In the genomic region with DNA sequence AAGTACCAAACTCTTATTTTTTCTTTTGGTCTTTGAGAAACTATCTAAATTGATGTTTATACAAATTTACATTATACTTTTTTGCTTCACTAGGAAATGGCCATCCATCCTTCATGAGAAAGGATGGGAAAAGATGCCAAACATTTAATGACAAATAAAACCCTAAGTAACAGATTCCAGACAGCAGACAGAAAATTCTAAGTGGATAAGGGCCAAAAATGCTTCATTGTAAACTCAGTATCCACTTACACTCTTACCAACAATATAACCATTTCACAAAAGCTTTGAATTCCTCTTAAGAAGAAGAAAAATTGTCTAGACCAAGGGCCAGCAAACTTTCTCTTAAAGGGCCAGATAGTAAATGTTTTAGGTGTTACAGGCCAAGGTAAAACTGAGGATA, we compare ENCODE assay signal across 18 cellular contexts. TPM values are rescaled to one million over a fixed set of nuclear protein-coding genes. Genes with fewer than 3 reads are reported as not detected.
DNase-seq lines count a peak whose midpoint lies in the region; ATAC-seq and TF ChIP-seq lines count a peak whose summit lies in the region.
"Had no signal": no experiment of that assay in that cellular context is flagged by ENCODE, and none has a peak within 500 bp of the region (broad histone marks: within the 10 kb centered on the region; RNA-seq: fewer than 3 reads in every experiment).

No MANE protein-coding gene starts in this region.

- TF ChIP-seq CTCF in left ventricle myocardium inferior (IDR thresholded peaks at IDR 0.05; ENCODE audit: borderline replicate concordance) (no peak), neural progenitor cell (IDR thresholded peaks at IDR 0.05) (no peak), right lobe of liver (IDR thresholded peaks at IDR 0.05) (no peak), WTC11 (IDR thresholded peaks at IDR 0.05) (no peak)

- H3K4me2 ChIP-seq in neural progenitor cell: peak overlapping the region; percentile 52
- H3K4me2 ChIP-seq: BLaER1 treated with 17β-estradiol and CSF1 and Interleukin-3, amounts not matched to agents 10 nM and 100 nM had no signal

- no peak overlapping the region for H3K27ac Mint-ChIP-seq in neural progenitor cell
- H3K27ac Mint-ChIP-seq in WTC11: no peak overlapping the region
- H3K27ac Mint-ChIP-seq: CD8-positive, alpha-beta memory T cell had no signal

- H3K4me3 Mint-ChIP-seq in neural progenitor cell (no peak overlapping the region), WTC11 (no peak overlapping the region)
- H3K4me3 Mint-ChIP-seq: CD8-positive, alpha-beta memory T cell had no signal

- peaks cover 39% of the 10 kb centered on the region for H3K4me1 ChIP-seq in left ventricle myocardium inferior
- H3K4me1 ChIP-seq in neural progenitor cell: peaks cover 24% of the 10 kb centered on the region
- no peaks in the 10 kb centered on the region for H3K4me1 ChIP-seq in right lobe of liver

- DNase-seq in left ventricle myocardium inferior (no peak), left cardiac atrium (no peak), fibroblast of peridontal ligament (ENCODE audit: extremely low read depth) (peak; percentile 76), neural progenitor cell (ENCODE audit: low spot score) (no peak), right lobe of liver (no peak), H7 (no peak), WTC11 (ENCODE audit: low spot score) (no peak)
- no peak for DNase-seq in activated CD4-positive, alpha-beta T cell treated with anti-CD3 and anti-CD28 coated beads for 1 hour
- DNase-seq: CD8-positive, alpha-beta memory T cell; DMS79; GM23248; NCI-H187 treated with DMSO at 0.1 percent for 48 hours; NCI-H2171 treated with DMSO at 0.1 percent for 48 hours; NCI-H446 treated with DMSO at 0.1 percent for 48 hours; PC-3 had no signal

- intact Hi-C loops in left ventricle myocardium inferior (cut with micrococcal nuclease): no loop called here
- intact Hi-C loops in left cardiac atrium (cut with DNase I): loop anchor here in 1 of 2 donors (10.0 kb wide), 1 partner anchor 98 kb away; the partner anchor contains the start of gene GUCY1A1
- intact Hi-C loops in right lobe of liver (cut with DNase I): no loop called here

- no peak overlapping the region for H3K9ac ChIP-seq in neural progenitor cell
- H3K9ac ChIP-seq: BLaER1 treated with 17β-estradiol and CSF1 and Interleukin-3, amounts not matched to agents 10 nM and 100 nM; GM23248 had no signal

- peaks cover 5% of the 10 kb centered on the region for H3K9me3 Mint-ChIP-seq in neural progenitor cell
- peaks cover 4% of the 10 kb centered on the region; the same call in 1 of the 2 replicates for H3K9me3 Mint-ChIP-seq in WTC11

- H3K27me3 ChIP-seq in left ventricle myocardium inferior (ENCODE audit: low read depth) (no peaks in the 10 kb centered on the region), neural progenitor cell (peaks cover 23% of the 10 kb centered on the region), right lobe of liver (no peaks in the 10 kb centered on the region), H7 (ENCODE audit: control insufficient read depth, insufficient read depth, low read length) (peaks cover 26% of the 10 kb centered on the region)

- no peak for TF ChIP-seq POLR2A in right lobe of liver (IDR thresholded peaks at IDR 0.05)

- H3K9me3 ChIP-seq in left ventricle myocardium inferior (replicated peaks) (no peaks in the 10 kb centered on the region), neural progenitor cell (ENCODE audit: low read depth) (no peaks in the 10 kb centered on the region), right lobe of liver (no peaks in the 10 kb centered on the region)
- H3K9me3 ChIP-seq: BLaER1 treated with 17β-estradiol and CSF1 and Interleukin-3, amounts not matched to agents 10 nM and 100 nM had no signal

- H3K27ac ChIP-seq in left ventricle myocardium inferior (replicated peaks): peak overlapping the region; percentile 95
- no peak overlapping the region for H3K27ac ChIP-seq in neural progenitor cell
- H3K27ac ChIP-seq in right lobe of liver: no peak overlapping the region
- H3K27ac ChIP-seq: BLaER1 treated with 17β-estradiol and CSF1 and Interleukin-3, amounts not matched to agents 10 nM and 100 nM; GM23248; HL-60 had no signal

- no peaks in the 10 kb centered on the region for H4K20me1 ChIP-seq in neural progenitor cell (ENCODE audit: low read depth)
- H4K20me1 ChIP-seq: BLaER1 treated with 17β-estradiol and CSF1 and Interleukin-3, amounts not matched to agents 10 nM and 100 nM had no signal

- CTCF ChIA-PET in WTC11 (lab: Charles Lee): no interaction called here

- ATAC-seq in left cardiac atrium (no peak), right lobe of liver (no peak), WTC11 (no peak)
- ATAC-seq: HCT116, PC-3 had no signal

- H3F3A ChIP-seq in neural progenitor cell (ENCODE audit: low read depth): peaks cover 6% of the 10 kb centered on the region

- H3K79me2 ChIP-seq in neural progenitor cell (ENCODE audit: low read depth): no peaks in the 10 kb centered on the region

- H3K36me3 Mint-ChIP-seq in neural progenitor cell: peaks cover 6% of the 10 kb centered on the region
- no peaks in the 10 kb centered on the region for H3K36me3 Mint-ChIP-seq in WTC11

- H3K27me3 Mint-ChIP-seq in neural progenitor cell (ENCODE audit: insufficient read depth, low read depth) (peaks cover 6% of the 10 kb centered on the region), WTC11 (ENCODE audit: low read depth) (peaks cover 23% of the 10 kb centered on the region)

- H3K4me3 ChIP-seq in left ventricle myocardium inferior (peak overlapping the region; percentile 91), neural progenitor cell (no peak overlapping the region), right lobe of liver (no peak overlapping the region), H7 (ENCODE audit: insufficient read depth, low read depth, low read length) (no peak overlapping the region)
- H3K4me3 ChIP-seq: BLaER1 treated with 17β-estradiol and CSF1 and Interleukin-3, amounts not matched to agents 10 nM and 100 nM; GM23248 had no signal

- H3K36me3 ChIP-seq in left ventricle myocardium inferior: no peaks in the 10 kb centered on the region
- H3K36me3 ChIP-seq in neural progenitor cell: no peaks in the 10 kb centered on the region
- H3K36me3 ChIP-seq in right lobe of liver: no peaks in the 10 kb centered on the region
- H3K36me3 ChIP-seq in H7 (replicated peaks; ENCODE audit: control insufficient read depth, insufficient read depth, low read length): no peaks in the 10 kb centered on the region
- H3K36me3 ChIP-seq: BLaER1 treated with 17β-estradiol and CSF1 and Interleukin-3, amounts not matched to agents 10 nM and 100 nM had no signal

- H3K4me1 Mint-ChIP-seq in neural progenitor cell: peaks cover 31% of the 10 kb centered on the region
- peaks cover 24% of the 10 kb centered on the region for H3K4me1 Mint-ChIP-seq in WTC11

- POLR2A ChIA-PET in WTC11 (lab: Charles Lee): no interaction called here

- no peak overlapping the region for H2AFZ ChIP-seq in neural progenitor cell (replicated peaks)
- H2AFZ ChIP-seq: GM23248 had no signal

TF ChIP-seq in WTC11, 78 proteins besides CTCF, POLR2A, EP300 and RAD21:
- TF ChIP-seq TCF7 (CRISPR knock-in tag; IDR thresholded peaks at IDR 0.05; ENCODE audit: low read depth) (no peak), SMAD4 (CRISPR knock-in tag; IDR thresholded peaks at IDR 0.05) (no peak)
- TF ChIP-seq, protein P1, sequence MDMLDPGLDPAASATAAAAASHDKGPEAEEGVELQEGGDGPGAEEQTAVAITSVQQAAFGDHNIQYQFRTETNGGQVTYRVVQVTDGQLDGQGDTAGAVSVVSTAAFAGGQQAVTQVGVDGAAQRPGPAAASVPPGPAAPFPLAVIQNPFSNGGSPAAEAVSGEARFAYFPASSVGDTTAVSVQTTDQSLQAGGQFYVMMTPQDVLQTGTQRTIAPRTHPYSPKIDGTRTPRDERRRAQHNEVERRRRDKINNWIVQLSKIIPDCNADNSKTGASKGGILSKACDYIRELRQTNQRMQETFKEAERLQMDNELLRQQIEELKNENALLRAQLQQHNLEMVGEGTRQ (CRISPR knock-in tag; IDR thresholded peaks at IDR 0.05): no peak

RNA-seq across cellular contexts. Expression of gene GUCY1B1, which starts 3.5 kb away (rescaled TPM):
- 12.6 TPM for total RNA-seq in left ventricle myocardium inferior
- 10 to 100 TPM; 10.5 to 14.4 TPM for total RNA-seq in left cardiac atrium
- total RNA-seq in neural progenitor cell (ENCODE audit: low replicate concordance): 10.8 and 10.9 TPM in 2 replicates
- 1 to 10 TPM; 1.6 to 5.6 (median 3.9) TPM for total RNA-seq in right lobe of liver
- 3.3 and 5.1 TPM in 2 replicates for total RNA-seq in H7 (2014; rRNA removed; shearing (Covaris generic))
- total RNA-seq in WTC11 (2021): 6.4 to 12.7 TPM (median 7.1 TPM) in 3 replicates
